In genomic region chr3:169965562-169965961, GRCh38 we compare ENCODE assay signal across 10 cellular contexts. TPM values are rescaled to one million over a fixed set of nuclear protein-coding genes. Genes with fewer than 3 reads are reported as not detected.
DNase-seq lines count a peak whose midpoint lies in the region; ATAC-seq and FAIRE-seq lines count a peak whose summit lies in the region.
"Had no signal": no experiment of that assay in that cellular context is flagged by ENCODE, and none has a peak within 500 bp of the region (broad histone marks: within the 10 kb centered on the region; RNA-seq: fewer than 3 reads in every experiment).

No MANE protein-coding gene starts in this region.

- peaks cover 10% of the 10 kb centered on the region for H3K36me3 Mint-ChIP-seq in activated naive CD8-positive, alpha-beta T cell treated with anti-CD3 and anti-CD28 coated beads for 36 hours

- peak; percentile 12 for FAIRE-seq in GM18507 (lab: Jason Lieb, UNC)
- FAIRE-seq in HTR-8/SVneo (lab: Jason Lieb, UNC): no peak

- H3K9ac ChIP-seq in BLaER1: peak overlapping the region; percentile 95; the same call in 1 of the 2 replicates
- H3K9ac ChIP-seq in mucosa of rectum (ENCODE audit: low read depth in 1 of 2, low read length in 2 of 2): peak overlapping the region in 1 of 2 donors; percentile 96

- H3K4me1 ChIP-seq in BLaER1: peaks cover 38% of the 10 kb centered on the region
- peaks cover 13 to 16% of the 10 kb centered on the region in 2 donors for H3K4me1 ChIP-seq in mucosa of rectum (ENCODE audit: control insufficient read depth in 2 of 2, insufficient read depth in 2 of 2, low read length in 2 of 2)

- peak overlapping the region; percentile 87 for H3K4me3 Mint-ChIP-seq in activated naive CD8-positive, alpha-beta T cell treated with anti-CD3 and anti-CD28 coated beads for 36 hours

- peaks cover 37% of the 10 kb centered on the region for H4K20me1 ChIP-seq in BLaER1

- H3K9me3 ChIP-seq in BLaER1 (no peaks in the 10 kb centered on the region), mucosa of rectum (ENCODE audit: control insufficient read depth in 2 of 2, low read length in 2 of 2) (no peaks in the 10 kb centered on the region)

- H3K27ac Mint-ChIP-seq in activated naive CD8-positive, alpha-beta T cell treated with anti-CD3 and anti-CD28 coated beads for 36 hours: peak overlapping the region; percentile 98

- H3K36me3 ChIP-seq in BLaER1 (peaks cover 14% of the 10 kb centered on the region; the same call in 1 of the 2 replicates), mucosa of rectum (ENCODE audit: control insufficient read depth in 2 of 2, insufficient read depth in 2 of 2, low read length in 2 of 2) (no peaks in the 10 kb centered on the region)

- H3K27me3 ChIP-seq in BLaER1 (no peaks in the 10 kb centered on the region), mucosa of rectum (ENCODE audit: control insufficient read depth in 2 of 2, insufficient read depth in 2 of 2, low read length in 2 of 2) (no peaks in the 10 kb centered on the region)

- no peak overlapping the region for H3K27ac ChIP-seq in BLaER1
- H3K27ac ChIP-seq in mucosa of rectum (ENCODE audit: low read depth in 2 of 2, low read length in 2 of 2): peak overlapping the region in 1 of 2 donors; percentile 13

- ATAC-seq in GM19397 (IDR thresholded peaks at IDR 0.05; ENCODE audit: unreplicated experiment): no peak

- H3K4me1 Mint-ChIP-seq in activated naive CD8-positive, alpha-beta T cell treated with anti-CD3 and anti-CD28 coated beads for 36 hours: peaks cover 43% of the 10 kb centered on the region

- peak overlapping the region; percentile 82 for H3K4me2 ChIP-seq in BLaER1

- H3K4me3 ChIP-seq in BLaER1 (peak overlapping the region; percentile 89), mucosa of rectum (ENCODE audit: low read length in 2 of 2) (peak overlapping the region; percentile 97 to 98)

- peaks cover 6% of the 10 kb centered on the region for H3K9me3 Mint-ChIP-seq in activated naive CD8-positive, alpha-beta T cell treated with anti-CD3 and anti-CD28 coated beads for 36 hours

- H3K27me3 Mint-ChIP-seq in activated naive CD8-positive, alpha-beta T cell treated with anti-CD3 and anti-CD28 coated beads for 36 hours: no peaks in the 10 kb centered on the region

- DNase-seq in GM18507 (ENCODE audit: extremely low spot score, insufficient read length, low read depth) (no peak), HTR-8/SVneo (ENCODE audit: insufficient read length, low spot score) (no peak), NCI-H1092 treated with DMSO at 0.1 percent for 48 hours (lab: John Stamatoyannopoulos, UW) (no peak), NCI-H1694 (lab: John Stamatoyannopoulos, UW) (no peak)
- DNase-seq in activated naive CD8-positive, alpha-beta T cell treated with anti-CD3 and anti-CD28 coated beads for 36 hours: no peak
- DNase-seq: NCI-H2107 had no signal

RNA-seq across cellular contexts. Expression of gene SEC62, which starts 1.0 kb away (rescaled TPM):
- 10 to 100 TPM; 63.3 to 64.2 TPM for total RNA-seq in activated naive CD8-positive, alpha-beta T cell treated with anti-CD3 and anti-CD28 coated beads for 36 hours

RNA-seq across cellular contexts. Expression of gene SAMD7, which starts 54.2 kb away (rescaled TPM):
- total RNA-seq in activated naive CD8-positive, alpha-beta T cell treated with anti-CD3 and anti-CD28 coated beads for 36 hours: not detected
- total RNA-seq: temporal lobe had no signal
